13 cellular contexts compared by ENCODE assay signal in genomic region chr10:113983552-113983951, GRCh38.
DNase-seq lines count a peak whose midpoint lies in the region; ATAC-seq and TF ChIP-seq lines count a peak whose summit lies in the region.
"Had no signal": no experiment of that assay in that cellular context is flagged by ENCODE, and none has a peak within 500 bp of the region (broad histone marks: within the 10 kb centered on the region; RNA-seq: fewer than 3 reads in every experiment).

No MANE protein-coding gene starts in this region.

- intact Hi-C loops in A673 (cut with micrococcal nuclease; ENCODE audit: unreplicated experiment) (no loop called here), uterus (cut with DNase I; ENCODE audit: low total_unique reads) (no loop called here)

- H3K27ac ChIP-seq in A673 (ENCODE audit: low read depth, low read length, poor library complexity, severe bottlenecking) (peak overlapping the region; percentile 96), uterus (no peak overlapping the region)
- H3K27ac ChIP-seq: coronary artery had no signal

- H3K4me1 ChIP-seq in A673 (ENCODE audit: insufficient read depth, low read length, poor library complexity, severe bottlenecking) = peaks cover 51% of the 10 kb centered on the region
- H3K4me1 ChIP-seq in uterus = no peaks in the 10 kb centered on the region

- ATAC-seq in GM19351 (IDR thresholded peaks at IDR 0.05; ENCODE audit: unreplicated experiment) = peak; percentile 51
- peak; percentile 48 for ATAC-seq in HG03064 (IDR thresholded peaks at IDR 0.05; ENCODE audit: low read depth, unreplicated experiment)
- ATAC-seq in HG02840 (IDR thresholded peaks at IDR 0.05; ENCODE audit: low FRiP score, unreplicated experiment) = no peak

- no TSS peak for BruUV-seq in A673 (replicated peaks; lab: Mats Ljungman, UMichigan)

- H3K9me3 ChIP-seq in A673 (ENCODE audit: low read depth, low read length, poor library complexity, severe bottlenecking) (peaks cover 8% of the 10 kb centered on the region), uterus (no peaks in the 10 kb centered on the region)

- POLR2A ChIA-PET in A673 (lab: Charles Lee; ENCODE audit: low non-redundant PET) = no interaction called here

- no peak for DNase-seq in A673 (ENCODE audit: low spot score)
- peak; percentile 30 for DNase-seq in UCSD-AML1 (lab: John Stamatoyannopoulos, UW; ENCODE audit: unreplicated experiment)
- DNase-seq in glomerular visceral epithelial cell (ENCODE audit: extremely low spot score) = no peak
- DNase-seq in uterus = no peak
- no peak for DNase-seq in NCI-H2107 treated with DMSO at 0.1 percent for 48 hours (lab: John Stamatoyannopoulos, UW; ENCODE audit: unreplicated experiment)
- DNase-seq: activated naive CD8-positive, alpha-beta T cell treated with anti-CD3 and anti-CD28 coated beads for 36 hours; EL; NCI-H187 treated with DMSO at 0.1 percent for 48 hours; NK-92 treated with Interleukin-12 subunit alpha and Interleukin-12 subunit beta, amount 100 ng/mL, for 24 hours had no signal

- H3K36me3 ChIP-seq in A673 (ENCODE audit: insufficient read depth, low read length, poor library complexity, severe bottlenecking) = no peaks in the 10 kb centered on the region
- no peaks in the 10 kb centered on the region for H3K36me3 ChIP-seq in uterus

- H3K27me3 ChIP-seq in A673 (replicated peaks; ENCODE audit: insufficient read depth, low read depth, low read length, poor library complexity) = no peaks in the 10 kb centered on the region
- H3K27me3 ChIP-seq in uterus = no peaks in the 10 kb centered on the region

- no peak for TF ChIP-seq POLR2A in uterus (IDR thresholded peaks at IDR 0.05)

- H3K4me3 ChIP-seq in A673 (ENCODE audit: low read depth, low read length, poor library complexity, severe bottlenecking) (no peak overlapping the region), uterus (no peak overlapping the region)
- H3K4me3 ChIP-seq: coronary artery had no signal

- no peak for TF ChIP-seq CTCF in A673 (conservative IDR thresholded peaks at IDR 0.05; ENCODE audit: low read depth, low read length)
- no peak for TF ChIP-seq CTCF in uterus (IDR thresholded peaks at IDR 0.05)

- CTCF ChIA-PET in A673 (lab: Charles Lee) = no interaction called here
